19 cellular contexts compared by ENCODE assay signal in the genomic region with DNA sequence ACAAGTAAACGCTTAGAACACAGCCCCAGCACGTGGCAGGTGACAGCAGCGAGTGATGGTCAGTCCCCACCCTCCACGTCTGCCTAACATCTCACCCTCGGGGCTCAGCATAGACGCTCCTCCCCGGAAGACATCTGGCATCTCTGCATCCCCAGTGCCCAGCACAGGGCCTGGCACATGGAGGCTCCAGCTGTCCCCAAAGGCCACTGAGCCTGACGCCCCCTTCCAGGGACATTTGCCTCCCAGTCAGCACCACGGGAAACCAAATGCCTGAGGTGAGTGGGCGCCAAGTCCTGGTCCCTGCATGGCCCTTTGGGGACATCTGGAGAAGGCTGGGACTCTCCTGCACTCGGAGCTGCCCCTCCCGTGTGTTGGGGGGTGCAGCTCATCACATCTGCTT.
"Had no signal": no experiment of that assay in that cellular context is flagged by ENCODE, and none has a peak within 500 bp of the region (broad histone marks: within the 10 kb centered on the region; RNA-seq: fewer than 3 reads in every experiment).

No MANE protein-coding gene starts in this region.

- H3K4me3 ChIP-seq: dorsolateral prefrontal cortex, heart left ventricle, left lung, lung, prostate gland, right lobe of liver, stomach had no signal

- H2AFZ ChIP-seq: parathyroid adenoma had no signal

- H3K27ac ChIP-seq: dorsolateral prefrontal cortex, heart left ventricle, left lung, parathyroid adenoma, prostate gland, right lobe of liver had no signal

- H3K9ac ChIP-seq: parathyroid adenoma had no signal

- H3K9me3 ChIP-seq: heart left ventricle, left lung, prostate gland, right lobe of liver, stomach had no signal

- H3K27me3 ChIP-seq: right lobe of liver had no signal

- H3K4me1 ChIP-seq: heart left ventricle, left lung, parathyroid adenoma, prostate gland, right lobe of liver had no signal

- ATAC-seq: heart left ventricle; natural killer cell treated with Interleukin-12 subunit alpha and Interleukin-12 subunit beta and Interleukin-15 and Interleukin-18, amount 100 ng/mL, for 72 hours had no signal

- H3K36me3 ChIP-seq: heart left ventricle, left lung, prostate gland, right lobe of liver, stomach had no signal

- DNase-seq: cortex of kidney; dorsolateral prefrontal cortex; effector memory CD4-positive, alpha-beta T cell; hippocampal formation; kidney glomerular epithelial cell; left lung; mesenchymal stem cell; midbrain; right lobe of liver; stimulated activated CD4-positive, alpha-beta T cell treated with anti-CD3 and anti-CD28 coated beads, Interleukin-2, amount 100 ng/mL, for 24 hours; stimulated activated CD4-positive, alpha-beta T cell treated with anti-CD3 and anti-CD28 coated beads, Interleukin-4, amount 100 ng/mL, for 4 hours; stimulated activated naive CD4-positive, alpha-beta T cell; stomach; substantia nigra had no signal
